21 cellular contexts compared by ENCODE assay signal in genomic region chr11:11952036-11952435, GRCh38. TPM values are rescaled to one million over a fixed set of nuclear protein-coding genes. Genes with fewer than 3 reads are reported as not detected.
"Had no signal": no experiment of that assay in that cellular context is flagged by ENCODE, and none has a peak within 500 bp of the region (broad histone marks: within the 10 kb centered on the region; RNA-seq: fewer than 3 reads in every experiment).

No MANE protein-coding gene starts in this region.

- H3K36me3 ChIP-seq: ovary had no signal

- H3K4me3 ChIP-seq: body of pancreas, ovary, stomach, testis, upper lobe of left lung had no signal

- DNase-seq: activated CD4-positive, alpha-beta memory T cell treated with anti-CD3 and anti-CD28 coated beads, Interleukin-2, amount 10 ng/mL, durations not matched to agents 7 days and 5 days; activated CD8-positive, alpha-beta memory T cell treated with anti-CD3 and anti-CD28 coated beads, Interleukin-2, amount 50 U/mL, for 4 hours; activated naive CD4-positive, alpha-beta T cell treated with anti-CD3 and anti-CD28 coated beads, Interleukin-2, amount 10 ng/mL, durations not matched to agents 7 days and 5 days; amygdala; body of pancreas; central memory CD4-positive, alpha-beta T cell; cortex of kidney; effector CD4-positive, alpha-beta T cell; foreskin keratinocyte; glutamatergic neuron; hypothalamus; left ventricle myocardium superior; mesenchymal stem cell; ovary; stomach; SW 1271; T1000; testis; upper lobe of left lung had no signal

- H3K27me3 ChIP-seq: body of pancreas, foreskin keratinocyte, ovary, stomach, testis, upper lobe of left lung had no signal

- H3K27me3 Mint-ChIP-seq: activated CD4-positive, alpha-beta memory T cell treated with anti-CD3 and anti-CD28 coated beads, Interleukin-2, amount 10 ng/mL, durations not matched to agents 7 days and 5 days; activated naive CD4-positive, alpha-beta T cell treated with anti-CD3 and anti-CD28 coated beads, Interleukin-2, amount 10 ng/mL, durations not matched to agents 7 days and 5 days had no signal

- H3K4me1 ChIP-seq: body of pancreas, foreskin keratinocyte, testis, upper lobe of left lung had no signal

- H3K9me3 Mint-ChIP-seq: activated CD4-positive, alpha-beta memory T cell treated with anti-CD3 and anti-CD28 coated beads, Interleukin-2, amount 10 ng/mL, durations not matched to agents 7 days and 5 days; activated naive CD4-positive, alpha-beta T cell treated with anti-CD3 and anti-CD28 coated beads, Interleukin-2, amount 10 ng/mL, durations not matched to agents 7 days and 5 days; activated T-helper 2 cell treated with anti-CD3 and anti-CD28 coated beads, Interferon-gamma antibody, Interleukin-2, Interleukin-4, amounts not matched to agents 10 μg/mL and 5 μg/mL and 100 μg/mL, durations not matched to agents 14 hours and 24 hours and 36 hours had no signal

- H3K9me3 ChIP-seq: body of pancreas, ovary, stomach, testis, upper lobe of left lung had no signal

- ATAC-seq: body of pancreas, foreskin keratinocyte, left ventricle myocardium superior, sciatic nerve had no signal

- H3K4me1 Mint-ChIP-seq: activated CD4-positive, alpha-beta memory T cell treated with anti-CD3 and anti-CD28 coated beads, Interleukin-2, amount 10 ng/mL, durations not matched to agents 7 days and 5 days; activated naive CD4-positive, alpha-beta T cell treated with anti-CD3 and anti-CD28 coated beads, Interleukin-2, amount 10 ng/mL, durations not matched to agents 7 days and 5 days had no signal

- H3K4me3 Mint-ChIP-seq: activated CD4-positive, alpha-beta memory T cell treated with anti-CD3 and anti-CD28 coated beads, Interleukin-2, amount 10 ng/mL, durations not matched to agents 7 days and 5 days; activated naive CD4-positive, alpha-beta T cell treated with anti-CD3 and anti-CD28 coated beads, Interleukin-2, amount 10 ng/mL, durations not matched to agents 7 days and 5 days had no signal

- H3K27ac Mint-ChIP-seq: activated CD4-positive, alpha-beta memory T cell treated with anti-CD3 and anti-CD28 coated beads, Interleukin-2, amount 10 ng/mL, durations not matched to agents 7 days and 5 days; activated naive CD4-positive, alpha-beta T cell treated with anti-CD3 and anti-CD28 coated beads, Interleukin-2, amount 10 ng/mL, durations not matched to agents 7 days and 5 days; activated T-helper 2 cell treated with anti-CD3 and anti-CD28 coated beads, Interferon-gamma antibody, Interleukin-2, Interleukin-4, amounts not matched to agents 10 μg/mL and 5 μg/mL and 100 μg/mL, durations not matched to agents 14 hours and 24 hours and 36 hours had no signal

- H3K27ac ChIP-seq: body of pancreas, foreskin keratinocyte, ovary, stomach, upper lobe of left lung had no signal

RNA-seq across cellular contexts. Expression of gene DKK3, which starts 56.4 kb away (rescaled TPM):
- total RNA-seq: activated CD4-positive, alpha-beta memory T cell treated with anti-CD3 and anti-CD28 coated beads, Interleukin-2, amount 10 ng/mL, durations not matched to agents 7 days and 5 days; activated T-helper 2 cell treated with anti-CD3 and anti-CD28 coated beads, Interferon-gamma antibody, Interleukin-2, Interleukin-4, amounts not matched to agents 10 μg/mL and 5 μg/mL and 100 μg/mL, durations not matched to agents 14 hours and 24 hours and 36 hours had no signal
